In the genomic region with DNA sequence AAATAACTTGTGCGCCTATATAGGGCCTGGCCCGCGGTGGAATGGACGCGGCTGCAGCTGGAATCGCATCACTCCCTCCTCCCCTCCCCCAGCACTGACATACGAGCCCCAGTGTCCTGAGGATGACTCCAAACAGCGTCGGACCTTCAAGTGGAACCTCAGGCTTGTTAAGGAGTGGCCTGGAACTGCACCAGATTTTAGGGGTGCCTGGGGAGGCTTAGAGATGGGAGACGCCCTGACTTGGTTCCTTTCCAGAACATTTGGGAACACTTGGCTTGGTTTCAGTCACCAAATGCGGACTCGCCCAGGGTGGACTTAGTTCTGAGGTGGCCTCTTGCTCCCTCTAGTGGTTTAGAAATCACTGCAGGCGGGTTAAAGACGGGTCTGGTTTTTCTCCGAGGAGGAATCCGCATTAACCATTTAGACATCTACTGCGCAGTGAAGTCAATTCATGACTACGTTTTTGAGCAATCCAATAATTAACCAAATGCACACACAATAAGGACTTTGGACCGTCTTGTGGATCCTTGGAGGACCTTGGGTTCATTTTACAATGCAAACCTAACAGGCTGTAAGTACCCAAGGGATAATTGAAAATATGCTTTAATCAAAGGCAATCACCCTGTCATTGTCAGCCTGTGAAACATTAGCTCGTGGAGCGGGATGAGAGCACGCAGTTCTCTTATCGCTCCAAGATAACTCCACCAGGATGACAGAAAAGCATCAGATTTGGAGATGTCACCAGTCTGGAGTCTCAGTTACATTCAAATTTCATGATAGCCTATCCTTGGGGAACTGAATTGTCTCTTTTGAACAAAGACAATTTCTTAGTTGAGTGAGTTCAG, we compare ENCODE assay signal across 8 cellular contexts. TPM values are rescaled to one million over a fixed set of nuclear protein-coding genes. Genes with fewer than 3 reads are reported as not detected.
A peak's percentile ranks its signal among the peaks of the same experiment; 100 is the strongest.
DNase-seq lines count a peak whose midpoint lies in the region; ATAC-seq and TF ChIP-seq lines count a peak whose summit lies in the region.

No MANE protein-coding gene starts in this region.

- H3K4me3 ChIP-seq in uterus = peak overlapping the region; percentile 21 to 37

- ATAC-seq in GM21576 (IDR thresholded peaks at IDR 0.05; ENCODE audit: unreplicated experiment) = peak; percentile 59

- peak overlapping the region in 1 of 2 donors; percentile 3 for H3K27ac ChIP-seq in uterus

- H3K36me3 ChIP-seq in uterus = no peaks in the 10 kb centered on the region

- DNase-seq in COR-L47 (lab: John Stamatoyannopoulos, UW) (peak; percentile 67), M059J (ENCODE audit: low read depth) (peak; percentile 71), SHP77 (lab: John Stamatoyannopoulos, UW) (peak; percentile 87 to 92), glomerular endothelial cell (ENCODE audit: extremely low read depth, low read depth, low spot score) (peak; percentile 70), nucleus accumbens (lab: John Stamatoyannopoulos, UW) (peak in 50 of 56 donors; percentile 4 to 85 (median 41)), uterus (peak; percentile 85 to 86)

- peak; percentile 89 to 94 (median 92) for TF ChIP-seq CTCF in uterus (IDR thresholded peaks at IDR 0.05)

- no peaks in the 10 kb centered on the region for H3K9me3 Mint-ChIP-seq in activated naive CD8-positive, alpha-beta T cell (ENCODE audit: low read depth)

- H3K4me1 ChIP-seq in uterus = no peaks in the 10 kb centered on the region

- H3K4me1 Mint-ChIP-seq in activated naive CD8-positive, alpha-beta T cell (ENCODE audit: low read depth) = peaks cover 4% of the 10 kb centered on the region

- no peaks in the 10 kb centered on the region for H3K27me3 ChIP-seq in uterus

- H3K36me3 Mint-ChIP-seq in activated naive CD8-positive, alpha-beta T cell = no peaks in the 10 kb centered on the region

- H3K9me3 ChIP-seq in uterus = no peaks in the 10 kb centered on the region

- peaks cover 12% of the 10 kb centered on the region for H3K27me3 Mint-ChIP-seq in activated naive CD8-positive, alpha-beta T cell

- no peak overlapping the region for H3K27ac Mint-ChIP-seq in activated naive CD8-positive, alpha-beta T cell

- intact Hi-C loops in uterus (cut with DNase I; ENCODE audit: low total_unique reads) = loop anchor here (10.0 kb wide), 1 partner anchor 303 kb away; no protein-coding TSS in a partner anchor

- TF ChIP-seq POLR2A in uterus (IDR thresholded peaks at IDR 0.05) = no peak

- H3K4me3 Mint-ChIP-seq in activated naive CD8-positive, alpha-beta T cell = peak overlapping the region; percentile 38

RNA-seq across cellular contexts. Expression of gene PDGFRA, which starts 11.2 kb away (rescaled TPM):
- 0.62 and 0.81 TPM in 2 replicates for total RNA-seq in M059J (2014; rRNA removed; shearing (Covaris generic))
- total RNA-seq in glomerular endothelial cell (1.1 and 3.2 TPM in 2 replicates), uterus (100 to 1,000 TPM in 3 of 4 donors, 10 to 100 TPM in 1; 96.8 to 409 (median 226) TPM)

Comparison
In these comparisons a context has a peak if more than half of its experiments do, and no peak if none do; other contexts are left out.
1. RNA of gene PDGFRA, which starts 11.2 kb away (total RNA-seq): 96.8 to 409 TPM in uterus; 1.1 to 3.2 TPM in glomerular endothelial cell and 0.62 to 0.81 TPM in M059J; every median in the first group is over 10 times any median in the second.
2. Peak in every context shown above with its lines, with median percentiles within 50 percentile points of each other: DNase-seq.